ENCODE assay signal across 21 cellular contexts in genomic region chr18:79720359-79720733, GRCh38. TPM values are rescaled to one million over a fixed set of nuclear protein-coding genes. Genes with fewer than 3 reads are reported as not detected.
DNase-seq lines count a peak whose midpoint lies in the region; ATAC-seq and TF ChIP-seq lines count a peak whose summit lies in the region.
"Had no signal": no experiment of that assay in that cellular context is flagged by ENCODE, and none has a peak within 500 bp of the region (broad histone marks: within the 10 kb centered on the region; RNA-seq: fewer than 3 reads in every experiment).

No MANE protein-coding gene starts in this region.

- no peaks in the 10 kb centered on the region for H3K27me3 ChIP-seq in mesenchymal stem cell (ENCODE audit: control insufficient read depth in 1 of 2, insufficient read depth in 1 of 2, low read length in 2 of 2)
- H3K27me3 ChIP-seq in hepatocyte, result no peaks in the 10 kb centered on the region
- H3K27me3 ChIP-seq: heart right ventricle, stomach had no signal

- no peaks in the 10 kb centered on the region for H3K4me1 ChIP-seq in mesenchymal stem cell (ENCODE audit: control insufficient read depth, insufficient read depth, low read depth, low read length)
- no peaks in the 10 kb centered on the region for H3K4me1 ChIP-seq in hepatocyte (ENCODE audit: insufficient read depth)
- H3K4me1 ChIP-seq: heart right ventricle, stomach had no signal

- CTCF ChIA-PET in activated naive CD4-positive, alpha-beta T cell treated with anti-CD3 and anti-CD28 coated beads for 36 hours (lab: Charles Lee), result no interaction called here

- H3K9me3 Mint-ChIP-seq in activated naive CD4-positive, alpha-beta T cell treated with anti-CD3 and anti-CD28 coated beads for 36 hours, result peaks cover 3% of the 10 kb centered on the region
- H3K9me3 Mint-ChIP-seq in activated naive CD8-positive, alpha-beta T cell treated with anti-CD3 and anti-CD28 coated beads, Interleukin-2, amount 10 ng/mL, durations not matched to agents 7 days and 5 days, result no peaks in the 10 kb centered on the region
- H3K9me3 Mint-ChIP-seq: immature natural killer cell had no signal

- H4K20me1 ChIP-seq in hepatocyte (ENCODE audit: insufficient read depth, poor library complexity, severe bottlenecking), result no peaks in the 10 kb centered on the region

- DNase-seq in activated naive CD4-positive, alpha-beta T cell treated with anti-CD3 and anti-CD28 coated beads for 36 hours, result peak; percentile 26
- no peak for DNase-seq in activated naive CD4-positive, alpha-beta T cell (lab: John Stamatoyannopoulos, UW)
- DNase-seq in activated naive CD8-positive, alpha-beta T cell treated with anti-CD3 and anti-CD28 coated beads, Interleukin-2, amount 10 ng/mL, durations not matched to agents 7 days and 5 days, result no peak
- DNase-seq in mesenchymal stem cell, result peak; percentile 11
- DNase-seq in ecto neural progenitor cell (ENCODE audit: low spot score), result no peak
- no peak for DNase-seq in hepatocyte (ENCODE audit: low spot score)
- DNase-seq in hypothalamus (lab: John Stamatoyannopoulos, UW), result no peak
- DNase-seq: activated CD4-positive, alpha-beta memory T cell treated with anti-CD3 and anti-CD28 coated beads, Interleukin-2, amount 10 ng/mL, durations not matched to agents 7 days and 5 days; activated T-cell treated with anti-CD3 and anti-CD28 coated beads, Interleukin-2, amount 50 U/mL, for 72 hours; HCEC 1CT; heart right ventricle; immature natural killer cell; left ventricle myocardium superior; NCI-H1436; nephron progenitor cell; Right ventricle myocardium superior; stimulated activated CD4-positive, alpha-beta T cell treated with anti-CD3 and anti-CD28 coated beads, Interleukin-4, amount 100 ng/mL, for 1 hour; stomach had no signal

- H2AK5ac ChIP-seq in mesenchymal stem cell (ENCODE audit: low read length, severe bottlenecking), result no peak overlapping the region

- no peaks in the 10 kb centered on the region for H3K9me2 ChIP-seq in hepatocyte (replicated peaks; ENCODE audit: insufficient read depth)

- H2BK5ac ChIP-seq in mesenchymal stem cell (ENCODE audit: low read depth, low read length, poor library complexity, severe bottlenecking), result no peak overlapping the region

- intact Hi-C loops in activated naive CD4-positive, alpha-beta T cell treated with anti-CD3 and anti-CD28 coated beads for 36 hours (cut with micrococcal nuclease), result no loop called here

- no peak overlapping the region for H3K27ac ChIP-seq in mesenchymal stem cell (ENCODE audit: low read length, poor library complexity, severe bottlenecking)
- H3K27ac ChIP-seq in hepatocyte, result no peak overlapping the region
- H3K27ac ChIP-seq: heart right ventricle, stomach had no signal

- no peak overlapping the region for H2BK15ac ChIP-seq in mesenchymal stem cell (ENCODE audit: low read depth, poor library complexity, severe bottlenecking)

- H4K8ac ChIP-seq in mesenchymal stem cell (ENCODE audit: low read length), result no peak overlapping the region

- no peak for ATAC-seq in activated naive CD8-positive, alpha-beta T cell treated with anti-CD3 and anti-CD28 coated beads, Interleukin-2, amount 10 ng/mL, durations not matched to agents 7 days and 5 days (ENCODE audit: low read depth)
- ATAC-seq: activated T-cell treated with anti-CD3 and anti-CD28 coated beads, Interleukin-2, amount 50 U/mL, for 72 hours; heart right ventricle; left ventricle myocardium superior had no signal

- no peak overlapping the region for H3K27ac Mint-ChIP-seq in activated naive CD4-positive, alpha-beta T cell treated with anti-CD3 and anti-CD28 coated beads for 36 hours
- peak overlapping the region; percentile 34 for H3K27ac Mint-ChIP-seq in activated naive CD8-positive, alpha-beta T cell treated with anti-CD3 and anti-CD28 coated beads, Interleukin-2, amount 10 ng/mL, durations not matched to agents 7 days and 5 days
- H3K27ac Mint-ChIP-seq: activated CD4-positive, alpha-beta memory T cell treated with anti-CD3 and anti-CD28 coated beads, Interleukin-2, amount 10 ng/mL, durations not matched to agents 7 days and 5 days; activated naive CD8-positive, alpha-beta T cell; activated T-cell treated with anti-CD3 and anti-CD28 coated beads, Interleukin-2, amount 50 U/mL, for 72 hours; CD4-positive, CD25-positive, alpha-beta regulatory T cell had no signal

- peaks cover 2% of the 10 kb centered on the region for H3K4me1 Mint-ChIP-seq in activated naive CD4-positive, alpha-beta T cell treated with anti-CD3 and anti-CD28 coated beads for 36 hours (ENCODE audit: low read depth)
- peaks cover 6% of the 10 kb centered on the region for H3K4me1 Mint-ChIP-seq in activated naive CD8-positive, alpha-beta T cell treated with anti-CD3 and anti-CD28 coated beads, Interleukin-2, amount 10 ng/mL, durations not matched to agents 7 days and 5 days

- no peak for TF ChIP-seq RAD21 in Ishikawa (IDR thresholded peaks at IDR 0.05; ENCODE audit: low read depth)

- no peak overlapping the region for H3K4me2 ChIP-seq in mesenchymal stem cell (ENCODE audit: low read length, poor library complexity, severe bottlenecking)
- H3K4me2 ChIP-seq in hepatocyte, result no peak overlapping the region

- no peak for TF ChIP-seq CTCF in hepatocyte (IDR thresholded peaks at IDR 0.05; ENCODE audit: poor library complexity)

- peaks cover 86 to 89% of the 10 kb centered on the region in 2 experiments for H3K36me3 ChIP-seq in mesenchymal stem cell (ENCODE audit: control insufficient read depth in 1 of 2, insufficient read depth in 2 of 2, low read depth in 1 of 2, low read length in 2 of 2)
- no peaks in the 10 kb centered on the region for H3K36me3 ChIP-seq in hepatocyte (replicated peaks; ENCODE audit: insufficient read depth, low read depth)

- H2BK12ac ChIP-seq in mesenchymal stem cell (ENCODE audit: low read length in 2 of 2), result no peak overlapping the region

- H3K9me3 ChIP-seq in mesenchymal stem cell (ENCODE audit: control insufficient read depth, low read length) (peaks cover 16% of the 10 kb centered on the region), hepatocyte (ENCODE audit: low read depth) (no peaks in the 10 kb centered on the region)
- H3K9me3 ChIP-seq: heart right ventricle had no signal

- H3K36me3 Mint-ChIP-seq in activated naive CD4-positive, alpha-beta T cell treated with anti-CD3 and anti-CD28 coated beads for 36 hours (ENCODE audit: low read depth), result peaks cover 63% of the 10 kb centered on the region
- peaks cover 66% of the 10 kb centered on the region for H3K36me3 Mint-ChIP-seq in activated naive CD8-positive, alpha-beta T cell treated with anti-CD3 and anti-CD28 coated beads, Interleukin-2, amount 10 ng/mL, durations not matched to agents 7 days and 5 days

- H3K18ac ChIP-seq in mesenchymal stem cell (ENCODE audit: low read depth in 1 of 2, low read length in 2 of 2), result no peak overlapping the region

- H2BK120ac ChIP-seq in mesenchymal stem cell (ENCODE audit: low read depth, low read length), result no peak overlapping the region

- H2AFZ ChIP-seq in mesenchymal stem cell (ENCODE audit: low read depth, low read length) (no peak overlapping the region), hepatocyte (no peak overlapping the region)

- H3K23ac ChIP-seq in mesenchymal stem cell (ENCODE audit: low read length in 2 of 2), result no peak overlapping the region

- POLR2A ChIA-PET in activated naive CD8-positive, alpha-beta T cell treated with anti-CD3 and anti-CD28 coated beads, Interleukin-2, amount 10 ng/mL, durations not matched to agents 7 days and 5 days (lab: Charles Lee), result no interaction called here

- H3K9ac ChIP-seq in mesenchymal stem cell (ENCODE audit: low read length), result no peak overlapping the region

- no peak overlapping the region for H3K4ac ChIP-seq in mesenchymal stem cell (ENCODE audit: low read depth in 1 of 2, low read length in 2 of 2)

- peaks cover 38% of the 10 kb centered on the region for H3K79me1 ChIP-seq in mesenchymal stem cell (replicated peaks; ENCODE audit: low read length, poor library complexity, severe bottlenecking)

- no peak overlapping the region for H3K14ac ChIP-seq in mesenchymal stem cell (ENCODE audit: low read length in 2 of 2)

- no peak for TF ChIP-seq EP300 in Ishikawa (IDR thresholded peaks at IDR 0.05; ENCODE audit: borderline replicate concordance)

- 89% methylated on average over 14 of the region's 14 CpGs for WGBS in mesenchymal stem cell
- WGBS in hepatocyte (ENCODE audit: low lambda C conversion rate, missing lambda C conversion rate), result 97% methylated on average over 14 of the region's 14 CpGs

- no peak overlapping the region for H4K91ac ChIP-seq in mesenchymal stem cell (ENCODE audit: low read length)

- no peak overlapping the region for H3K4me3 Mint-ChIP-seq in activated naive CD4-positive, alpha-beta T cell treated with anti-CD3 and anti-CD28 coated beads for 36 hours
- no peak overlapping the region for H3K4me3 Mint-ChIP-seq in activated naive CD8-positive, alpha-beta T cell treated with anti-CD3 and anti-CD28 coated beads, Interleukin-2, amount 10 ng/mL, durations not matched to agents 7 days and 5 days
- H3K4me3 Mint-ChIP-seq: activated CD4-positive, alpha-beta memory T cell treated with anti-CD3 and anti-CD28 coated beads, Interleukin-2, amount 10 ng/mL, durations not matched to agents 7 days and 5 days; activated naive CD8-positive, alpha-beta T cell; activated T-cell treated with anti-CD3 and anti-CD28 coated beads, Interleukin-2, amount 50 U/mL, for 72 hours; CD4-positive, CD25-positive, alpha-beta regulatory T cell; immature natural killer cell; nephron progenitor cell had no signal

- H3K27me3 Mint-ChIP-seq in activated naive CD4-positive, alpha-beta T cell treated with anti-CD3 and anti-CD28 coated beads for 36 hours (ENCODE audit: low read depth), result no peaks in the 10 kb centered on the region
- H3K27me3 Mint-ChIP-seq in activated naive CD8-positive, alpha-beta T cell treated with anti-CD3 and anti-CD28 coated beads, Interleukin-2, amount 10 ng/mL, durations not matched to agents 7 days and 5 days, result no peaks in the 10 kb centered on the region
- H3K27me3 Mint-ChIP-seq: activated CD4-positive, alpha-beta memory T cell treated with anti-CD3 and anti-CD28 coated beads, Interleukin-2, amount 10 ng/mL, durations not matched to agents 7 days and 5 days; activated naive CD8-positive, alpha-beta T cell; CD4-positive, CD25-positive, alpha-beta regulatory T cell had no signal

- no peaks in the 10 kb centered on the region for H3K79me2 ChIP-seq in hepatocyte

- H3K4me3 ChIP-seq in mesenchymal stem cell (ENCODE audit: insufficient read depth in 1 of 2, low read depth in 1 of 2, low read length in 2 of 2) (no peak overlapping the region), hepatocyte (no peak overlapping the region)
- H3K4me3 ChIP-seq: heart right ventricle, stomach had no signal

TF ChIP-seq in Ishikawa, 13 proteins besides CTCF, POLR2A, EP300 and RAD21:
- TF ChIP-seq CREB1 (IDR thresholded peaks at IDR 0.05; ENCODE audit: low read depth), result peak; percentile 41; the same call in 1 of the 2 replicates
- TF ChIP-seq EGR1 (IDR thresholded peaks at IDR 0.05), result no peak

RNA-seq across cellular contexts. Expression of gene CTDP1, which starts 40.7 kb away (rescaled TPM):
- 10 to 100 TPM; 28.0 to 29.1 TPM for total RNA-seq in activated naive CD4-positive, alpha-beta T cell treated with anti-CD3 and anti-CD28 coated beads for 36 hours
- total RNA-seq in activated naive CD8-positive, alpha-beta T cell treated with anti-CD3 and anti-CD28 coated beads, Interleukin-2, amount 10 ng/mL, durations not matched to agents 7 days and 5 days, result 10 to 100 TPM; 41.6 to 42.5 TPM
- polyA plus RNA-seq in mesenchymal stem cell (2013, experiment 1 of 2), result 11.1 TPM
- 11.3 TPM for polyA plus RNA-seq in mesenchymal stem cell (2013, experiment 2 of 2)
- 13.8 and 20.4 TPM in 2 replicates for total RNA-seq in hepatocyte
- polyA plus RNA-seq in hepatocyte, result 20.4 and 20.6 TPM in 2 replicates

Comparison
In these comparisons a context has a peak if more than half of its experiments do, and no peak if none do; other contexts are left out.
1. DNase-seq: peak in activated naive CD4-positive, alpha-beta T cell treated with anti-CD3 and anti-CD28 coated beads for 36 hours (single experiment) and mesenchymal stem cell (single experiment); none in activated naive CD4-positive, alpha-beta T cell (0 of 4), activated naive CD8-positive, alpha-beta T cell treated with anti-CD3 and anti-CD28 coated beads, Interleukin-2, amount 10 ng/mL, durations not matched to agents 7 days and 5 days (single experiment), ecto neural progenitor cell (single experiment), hepatocyte (single experiment) and hypothalamus (0 of 51).